ENCODE assay signal across 18 cellular contexts in the genomic region with DNA sequence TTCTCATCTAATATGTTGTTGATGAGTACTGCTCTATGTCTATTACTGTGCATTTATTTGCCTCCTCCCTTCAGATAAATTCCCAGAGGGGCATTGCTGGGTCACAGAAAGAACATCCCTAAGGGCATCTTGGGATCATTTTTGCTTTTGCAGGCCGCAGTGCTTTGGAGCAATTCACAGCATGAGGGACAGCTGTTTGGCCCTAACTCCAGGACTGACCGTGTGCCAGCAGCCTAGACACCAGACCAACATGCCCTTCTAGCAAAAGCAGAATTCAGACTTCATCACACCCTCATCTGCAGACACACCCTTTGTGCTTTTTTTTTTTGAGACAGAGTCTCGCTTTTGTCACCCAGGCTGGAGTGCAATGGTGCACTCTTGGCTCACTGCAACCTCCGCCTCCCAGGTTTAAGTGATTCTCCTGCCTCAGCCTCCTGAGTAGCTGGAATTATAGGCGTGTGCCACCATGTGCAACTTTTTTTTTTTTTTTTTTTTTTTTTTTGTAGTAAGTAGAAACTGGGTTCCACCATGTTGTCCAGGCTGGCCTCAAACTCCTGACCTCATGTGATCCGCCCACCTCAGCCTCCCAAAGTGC.
"Had no signal": no experiment of that assay in that cellular context is flagged by ENCODE, and none has a peak within 500 bp of the region (broad histone marks: within the 10 kb centered on the region; RNA-seq: fewer than 3 reads in every experiment).

No MANE protein-coding gene starts in this region.

- DNase-seq: activated CD4-positive, alpha-beta T cell treated with anti-CD3 and anti-CD28 coated beads, Interleukin-2, amount 10 ng/mL, durations not matched to agents 24 days and 14 days; amniotic stem cell; central memory CD4-positive, alpha-beta T cell; colonic mucosa; hypothalamus; mesenchymal stem cell; right lobe of liver; SJCRH30; spleen; stomach; T-helper 17 cell; thyroid gland had no signal

- H3K9me3 Mint-ChIP-seq: activated CD4-positive, alpha-beta T cell treated with anti-CD3 and anti-CD28 coated beads, Interleukin-2, amount 10 ng/mL, durations not matched to agents 24 days and 14 days; WTC11 had no signal

- H3K4me1 Mint-ChIP-seq: activated CD4-positive, alpha-beta T cell treated with anti-CD3 and anti-CD28 coated beads, Interleukin-2, amount 10 ng/mL, durations not matched to agents 24 days and 14 days; nephron; T-helper 17 cell; WTC11 had no signal

- H3K4me3 ChIP-seq: colonic mucosa, right lobe of liver, SJCRH30, spleen, stomach, thyroid gland had no signal

- H3K9me3 ChIP-seq: colonic mucosa, right lobe of liver, SJCRH30, spleen, stomach, thyroid gland had no signal

- H3K4me3 Mint-ChIP-seq: activated CD4-positive, alpha-beta T cell treated with anti-CD3 and anti-CD28 coated beads, Interleukin-2, amount 10 ng/mL, durations not matched to agents 24 days and 14 days; activated T-helper 1 cell treated with anti-CD3 and anti-CD28 coated beads, Interleukin-12 subunit alpha, Interleukin-12 subunit beta, Interleukin-2, Interleukin-4 antibody, amounts not matched to agents 30 ng/mL and 10 ng/mL and 1 ng/mL, durations not matched to agents 14 hours and 24 hours and 36 hours; nephron; T-helper 17 cell; WTC11 had no signal

- H3K4me1 ChIP-seq: colonic mucosa, right lobe of liver, SJCRH30, thyroid gland had no signal

- ATAC-seq: right lobe of liver, T-helper 17 cell, WTC11 had no signal

- H3K27ac Mint-ChIP-seq: activated CD4-positive, alpha-beta T cell treated with anti-CD3 and anti-CD28 coated beads, Interleukin-2, amount 10 ng/mL, durations not matched to agents 24 days and 14 days; activated T-helper 1 cell treated with anti-CD3 and anti-CD28 coated beads, Interleukin-12 subunit alpha, Interleukin-12 subunit beta, Interleukin-2, Interleukin-4 antibody, amounts not matched to agents 30 ng/mL and 10 ng/mL and 1 ng/mL, durations not matched to agents 14 hours and 24 hours and 36 hours; nephron; T-helper 17 cell had no signal

- H3K27me3 ChIP-seq: colonic mucosa, right lobe of liver, SJCRH30, spleen, stomach, thyroid gland had no signal

- FAIRE-seq: endometrium, TTC549, urothelium cell line had no signal

- H3K27me3 Mint-ChIP-seq: activated CD4-positive, alpha-beta T cell treated with anti-CD3 and anti-CD28 coated beads, Interleukin-2, amount 10 ng/mL, durations not matched to agents 24 days and 14 days; T-helper 17 cell had no signal

- H3K27ac ChIP-seq: colonic mucosa, right lobe of liver, SJCRH30, spleen, thyroid gland had no signal
